21 cellular contexts compared by ENCODE assay signal in the genomic region with DNA sequence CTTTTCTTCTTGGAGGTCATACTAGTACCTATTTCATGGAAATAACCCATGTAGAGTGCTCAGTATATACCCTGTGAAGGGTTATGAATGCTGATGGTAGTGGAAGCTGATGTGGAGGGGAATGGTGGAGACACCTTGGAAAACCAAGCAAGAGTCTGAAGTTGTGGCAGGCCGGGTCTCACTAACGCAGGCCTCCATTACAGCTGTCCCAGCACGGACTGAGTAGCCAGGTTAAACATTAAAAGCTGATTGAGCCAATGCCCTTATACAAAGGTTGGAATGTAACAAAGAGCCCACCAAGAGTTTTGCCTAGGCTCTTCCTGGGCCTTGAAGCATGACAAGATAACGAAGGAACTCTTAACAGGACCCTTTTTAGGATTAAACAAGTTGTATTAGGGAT.
"Had no signal": no experiment of that assay in that cellular context is flagged by ENCODE, and none has a peak within 500 bp of the region (broad histone marks: within the 10 kb centered on the region; RNA-seq: fewer than 3 reads in every experiment).

No MANE protein-coding gene starts in this region.

- H3K27me3 ChIP-seq: body of pancreas, upper lobe of right lung had no signal

- H3K9me3 Mint-ChIP-seq: activated CD4-positive, alpha-beta memory T cell treated with anti-CD3 and anti-CD28 coated beads, Interleukin-2, amount 10 ng/mL, durations not matched to agents 7 days and 5 days; activated CD4-positive, alpha-beta T cell treated with anti-CD3 and anti-CD28 coated beads, Interleukin-2, amount 10 ng/mL, durations not matched to agents 24 days and 14 days; activated naive CD8-positive, alpha-beta T cell treated with anti-CD3 and anti-CD28 coated beads, Interleukin-2, amount 50 U/mL, for 24 hours; activated T-cell treated with anti-CD3 and anti-CD28 coated beads, Interleukin-2, amount 50 U/mL, for 72 hours; dendritic cell treated with granulocyte-macrophage colony-stimulating factor and Interleukin-4, amounts not matched to agents 40 ng/mL and 50 ng/mL, for 4 days; mesothelial cell of epicardium; naive thymus-derived CD8-positive, alpha-beta T cell; T-helper 2 cell treated with Interferon-gamma antibody and Interleukin-4, amounts not matched to agents 5 μg/mL and 100 μg/mL, for 36 hours had no signal

- H3K27ac ChIP-seq: body of pancreas, left ventricle myocardium inferior, parathyroid adenoma, upper lobe of right lung had no signal

- ATAC-seq: activated CD4-positive, CD25-positive, alpha-beta regulatory T cell treated with anti-CD3 and anti-CD28 coated beads, Interleukin-2, amount 50 U/mL, for 24 hours; activated naive CD8-positive, alpha-beta T cell treated with anti-CD3 and anti-CD28 coated beads, Interleukin-2, amount 50 U/mL, for 24 hours; activated T-cell treated with anti-CD3 and anti-CD28 coated beads, Interleukin-2, amount 50 U/mL, for 72 hours; body of pancreas; naive thymus-derived CD8-positive, alpha-beta T cell; stimulated activated naive CD8-positive, alpha-beta T cell treated with anti-CD3 and anti-CD28 coated beads, Interleukin-15, Interleukin-2, amounts not matched to agents 100 U/mL and 50 U/mL, for 24 hours; upper lobe of right lung had no signal

- H3K36me3 Mint-ChIP-seq: mesothelial cell of epicardium; naive thymus-derived CD8-positive, alpha-beta T cell had no signal

- H3K4me3 Mint-ChIP-seq: activated naive CD8-positive, alpha-beta T cell treated with anti-CD3 and anti-CD28 coated beads, Interleukin-2, amount 50 U/mL, for 24 hours; dendritic cell treated with granulocyte-macrophage colony-stimulating factor and Interleukin-4, amounts not matched to agents 40 ng/mL and 50 ng/mL, for 4 days; mesothelial cell of epicardium; T-helper 2 cell treated with Interferon-gamma antibody and Interleukin-4, amounts not matched to agents 5 μg/mL and 100 μg/mL, for 36 hours had no signal

- H3K36me3 ChIP-seq: left ventricle myocardium inferior, upper lobe of right lung had no signal

- H3K9me3 ChIP-seq: body of pancreas, left ventricle myocardium inferior, upper lobe of right lung had no signal

- H3K4me3 ChIP-seq: body of pancreas, left ventricle myocardium inferior, upper lobe of right lung had no signal

- DNase-seq: activated CD4-positive, alpha-beta memory T cell treated with anti-CD3 and anti-CD28 coated beads, Interleukin-2, amount 10 ng/mL, durations not matched to agents 7 days and 5 days; activated CD4-positive, alpha-beta T cell treated with anti-CD3 and anti-CD28 coated beads, Interleukin-2, amount 10 ng/mL, durations not matched to agents 24 days and 14 days; activated gamma-delta T cell; activated naive CD4-positive, alpha-beta T cell treated with anti-CD3 and anti-CD28 coated beads, Interleukin-2, amount 50 U/mL, for 16 hours; activated naive CD8-positive, alpha-beta T cell treated with anti-CD3 and anti-CD28 coated beads, Interleukin-2, amount 50 U/mL, for 24 hours; activated T-cell treated with anti-CD3 and anti-CD28 coated beads, Interleukin-2, amount 50 U/mL, for 72 hours; body of pancreas; effector CD4-positive, alpha-beta T cell; erythroblast; foreskin fibroblast; kidney; left ventricle myocardium inferior; naive thymus-derived CD8-positive, alpha-beta T cell; stimulated activated CD4-positive, alpha-beta T cell treated with anti-CD3 and anti-CD28 coated beads, Interleukin-4, amount 100 ng/mL, for 1 hour; stimulated activated naive CD8-positive, alpha-beta T cell treated with anti-CD3 and anti-CD28 coated beads, Interleukin-15, Interleukin-2, amounts not matched to agents 100 U/mL and 50 U/mL, for 24 hours; upper lobe of right lung had no signal

- H3K27ac Mint-ChIP-seq: activated CD4-positive, alpha-beta memory T cell treated with anti-CD3 and anti-CD28 coated beads, Interleukin-2, amount 10 ng/mL, durations not matched to agents 7 days and 5 days; activated naive CD8-positive, alpha-beta T cell treated with anti-CD3 and anti-CD28 coated beads, Interleukin-2, amount 50 U/mL, for 24 hours; activated T-cell treated with anti-CD3 and anti-CD28 coated beads, Interleukin-2, amount 50 U/mL, for 72 hours; dendritic cell treated with granulocyte-macrophage colony-stimulating factor and Interleukin-4, amounts not matched to agents 40 ng/mL and 50 ng/mL, for 4 days; mesothelial cell of epicardium; T-helper 2 cell treated with Interferon-gamma antibody and Interleukin-4, amounts not matched to agents 5 μg/mL and 100 μg/mL, for 36 hours had no signal
